ENCODE assay signal across 9 cellular contexts in the genomic region with DNA sequence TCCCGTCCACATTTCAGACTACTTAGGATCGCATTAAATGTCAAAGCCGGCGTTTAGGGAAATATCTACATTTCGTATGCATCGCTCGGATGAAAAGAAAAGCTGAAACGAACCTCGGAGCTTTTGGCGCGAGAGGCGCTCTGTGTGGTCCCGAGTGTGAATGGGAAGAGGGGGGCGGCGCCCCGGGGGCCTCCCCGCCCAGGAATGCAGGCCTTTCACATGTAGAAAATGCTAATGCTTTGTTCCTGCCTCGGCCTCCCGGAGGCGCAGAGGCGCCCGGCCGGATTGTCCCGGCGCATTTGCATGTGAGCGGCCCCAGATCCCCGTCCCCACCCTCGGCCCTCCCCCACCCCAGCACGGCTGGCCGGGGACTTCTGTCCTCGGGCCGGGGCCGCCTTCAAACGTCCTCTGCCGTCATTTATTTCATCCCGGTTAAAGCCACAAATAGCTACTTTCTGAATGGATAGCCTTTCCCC. TPM values are rescaled to one million over a fixed set of nuclear protein-coding genes. Genes with fewer than 3 reads are reported as not detected.
A peak's percentile ranks its signal among the peaks of the same experiment; 100 is the strongest.
DNase-seq lines count a peak whose midpoint lies in the region; ATAC-seq, FAIRE-seq and TF ChIP-seq lines count a peak whose summit lies in the region.
"Had no signal": no experiment of that assay in that cellular context is flagged by ENCODE, and none has a peak within 500 bp of the region (broad histone marks: within the 10 kb centered on the region; RNA-seq: fewer than 3 reads in every experiment).

No MANE protein-coding gene starts in this region.

- H3K27me3 ChIP-seq in GM06990 (replicated peaks; ENCODE audit: control insufficient read depth, insufficient read depth, low read length): no peaks in the 10 kb centered on the region
- no peaks in the 10 kb centered on the region for H3K27me3 ChIP-seq in HUES6 (ENCODE audit: control insufficient read depth, insufficient read depth, low read length)
- H3K27me3 ChIP-seq in gastroesophageal sphincter: no peaks in the 10 kb centered on the region
- peaks cover 19% of the 10 kb centered on the region for H3K27me3 ChIP-seq in neural progenitor cell

- peaks cover 43% of the 10 kb centered on the region for H3F3A ChIP-seq in neural progenitor cell (ENCODE audit: low read depth)

- DNase-seq in GM06990 (ENCODE audit: extremely low read depth, insufficient read length): peak; percentile 54
- DNase-seq in activated B cell treated with CpG ODN at 0.5 μM for 24 hours: no peak
- peak; percentile 97 for DNase-seq in neural progenitor cell (ENCODE audit: low spot score)
- no peak for DNase-seq in GM19239 (ENCODE audit: insufficient read length, low spot score)
- DNase-seq in KG1 (lab: John Stamatoyannopoulos, UW): no peak

- no peak for TF ChIP-seq POLR2A in gastroesophageal sphincter (IDR thresholded peaks at IDR 0.05)

- TF ChIP-seq CTCF in GM06990 (IDR thresholded peaks at IDR 0.05; ENCODE audit: insufficient read depth, low read length, poor library complexity, severe bottlenecking) (no peak), activated B cell treated with CpG ODN at 0.5 μM for 24 hours (IDR thresholded peaks at IDR 0.05) (no peak), gastroesophageal sphincter (IDR thresholded peaks at IDR 0.05) (no peak), neural progenitor cell (IDR thresholded peaks at IDR 0.05) (no peak)

- peak overlapping the region; percentile 85 for H3K4me2 ChIP-seq in neural progenitor cell

- peaks cover 5% of the 10 kb centered on the region for H3K4me1 Mint-ChIP-seq in activated B cell treated with CpG ODN at 0.5 μM for 24 hours
- H3K4me1 Mint-ChIP-seq in neural progenitor cell: peaks cover 30% of the 10 kb centered on the region

- 6 to 13% methylated on average over 3 to 21 of the region's 36 CpGs for WGBS in gastroesophageal sphincter (ENCODE audit: low coverage in 1 of 2), 2 donors

- H3K4me3 ChIP-seq in GM06990 (replicated peaks; ENCODE audit: low read depth, low read length) (peak overlapping the region; percentile 68), HUES6 (ENCODE audit: low read depth, low read length) (peak overlapping the region; percentile 70), gastroesophageal sphincter (peak overlapping the region; percentile 45 to 61), neural progenitor cell (peak overlapping the region; percentile 55)

- peak overlapping the region; percentile 100 for H3K9ac ChIP-seq in HUES6 (ENCODE audit: low read length)
- no peak overlapping the region for H3K9ac ChIP-seq in neural progenitor cell

- no peak for FAIRE-seq in GM19239 (lab: Jason Lieb, UNC)
- FAIRE-seq: frontal cortex had no signal

- H3K4me3 Mint-ChIP-seq in activated B cell treated with CpG ODN at 0.5 μM for 24 hours (peak overlapping the region; percentile 90), neural progenitor cell (peak overlapping the region; percentile 92)

- H4K20me1 ChIP-seq in neural progenitor cell (ENCODE audit: low read depth): peaks cover 20% of the 10 kb centered on the region

- H3K9me3 ChIP-seq in HUES6 (ENCODE audit: control insufficient read depth, insufficient read depth, low read depth, low read length) (no peaks in the 10 kb centered on the region), gastroesophageal sphincter (no peaks in the 10 kb centered on the region), neural progenitor cell (ENCODE audit: low read depth) (no peaks in the 10 kb centered on the region)

- intact Hi-C loops in activated B cell treated with CpG ODN at 0.5 μM for 24 hours (cut with micrococcal nuclease): loop anchor here (1.0 to 10.0 kb wide), 4 partner anchors 48 to 603 kb away; partner anchors contain the start of gene CRTAP

- H3K27me3 Mint-ChIP-seq in activated B cell treated with CpG ODN at 0.5 μM for 24 hours: no peaks in the 10 kb centered on the region
- H3K27me3 Mint-ChIP-seq in neural progenitor cell (ENCODE audit: insufficient read depth, low read depth): peaks cover 16% of the 10 kb centered on the region

- H3K36me3 Mint-ChIP-seq in activated B cell treated with CpG ODN at 0.5 μM for 24 hours (ENCODE audit: low read depth) (peaks cover 6% of the 10 kb centered on the region), neural progenitor cell (peaks cover 22% of the 10 kb centered on the region)

- H3K36me3 ChIP-seq in GM06990 (ENCODE audit: control insufficient read depth, insufficient read depth, low read length) (no peaks in the 10 kb centered on the region; the same call in 1 of the 2 replicates), HUES6 (ENCODE audit: control insufficient read depth, insufficient read depth, low read length) (peaks cover 9% of the 10 kb centered on the region), gastroesophageal sphincter (no peaks in the 10 kb centered on the region), neural progenitor cell (no peaks in the 10 kb centered on the region)

- peaks cover 19% of the 10 kb centered on the region for H3K79me2 ChIP-seq in neural progenitor cell (ENCODE audit: low read depth)

- POLR2A ChIA-PET in activated B cell treated with CpG ODN at 0.5 μM for 24 hours (lab: Charles Lee): no interaction called here

- H3K27ac ChIP-seq in HUES6 (ENCODE audit: low read depth, low read length) (peak overlapping the region; percentile 99), gastroesophageal sphincter (peak overlapping the region in 1 of 4 donors; percentile 44), neural progenitor cell (peak overlapping the region; percentile 90)

- CTCF ChIA-PET in activated B cell treated with CpG ODN at 0.5 μM for 24 hours (lab: Charles Lee): interaction anchor here (0.7 to 1.0 kb wide), 2 partner anchors 46 to 268 kb away, joined by 3 read pairs; no protein-coding TSS in a partner anchor

- ATAC-seq in GM21515 (IDR thresholded peaks at IDR 0.05; ENCODE audit: unreplicated experiment) (peak; percentile 39), activated B cell treated with CpG ODN at 0.5 μM for 24 hours (ENCODE audit: low read depth) (peak; percentile 11), gastroesophageal sphincter (peak; percentile 17)

- peaks cover 45% of the 10 kb centered on the region for H3K4me1 ChIP-seq in HUES6 (ENCODE audit: control insufficient read depth, insufficient read depth, low read length)
- H3K4me1 ChIP-seq in gastroesophageal sphincter: peaks cover 0 to 16% (median 5%) of the 10 kb centered on the region in 3 donors
- H3K4me1 ChIP-seq in neural progenitor cell: peaks cover 17% of the 10 kb centered on the region

- no peak for TF ChIP-seq EP300 in gastroesophageal sphincter (IDR thresholded peaks at IDR 0.05)

- no peaks in the 10 kb centered on the region for H3K9me3 Mint-ChIP-seq in activated B cell treated with CpG ODN at 0.5 μM for 24 hours
- peaks cover 3% of the 10 kb centered on the region for H3K9me3 Mint-ChIP-seq in neural progenitor cell

- H2AFZ ChIP-seq in neural progenitor cell (replicated peaks): peak overlapping the region; percentile 77

- H3K27ac Mint-ChIP-seq in activated B cell treated with CpG ODN at 0.5 μM for 24 hours: no peak overlapping the region
- peak overlapping the region; percentile 87 for H3K27ac Mint-ChIP-seq in neural progenitor cell

RNA-seq across cellular contexts. Expression of gene TRIM71, which starts 37.0 kb away (rescaled TPM):
- total RNA-seq in activated B cell treated with CpG ODN at 0.5 μM for 24 hours (not detected in 2 replicates), gastroesophageal sphincter (not detected), neural progenitor cell (ENCODE audit: low replicate concordance) (106 and 107 TPM in 2 replicates)

Comparison
In these comparisons a context has a peak if more than half of its experiments do, and no peak if none do; other contexts are left out.
1. DNase-seq: peak in GM06990 (single experiment) and neural progenitor cell (single experiment); none in activated B cell treated with CpG ODN at 0.5 μM for 24 hours (single experiment), GM19239 (single experiment) and KG1 (single experiment).
2. RNA of gene TRIM71, which starts 37.0 kb away (total RNA-seq): 106 to 107 TPM in neural progenitor cell; not detected in activated B cell treated with CpG ODN at 0.5 μM for 24 hours and not detected in gastroesophageal sphincter; every median in the first group is over 100 times any median in the second.
3. Peak in every context shown above with its lines, with median percentiles within 50 percentile points of each other: H3K4me3 ChIP-seq and ATAC-seq.